ENCODE assay signal across 22 cellular contexts in genomic region chr5:98443916-98444315, GRCh38.
"Had no signal": no experiment of that assay in that cellular context is flagged by ENCODE, and none has a peak within 500 bp of the region (broad histone marks: within the 10 kb centered on the region; RNA-seq: fewer than 3 reads in every experiment).

No MANE protein-coding gene starts in this region.

- H3K4me1 ChIP-seq: esophagus squamous epithelium, gastroesophageal sphincter, left ventricle myocardium inferior, lower lobe of right lung, right atrium auricular region, sigmoid colon, suprapubic skin, thyroid gland, uterus had no signal

- H3K27ac ChIP-seq: esophagus squamous epithelium, gastroesophageal sphincter, left ventricle myocardium inferior, lower lobe of right lung, neutrophil, right atrium auricular region, sigmoid colon, suprapubic skin, thyroid gland, uterus had no signal

- H3K9me3 ChIP-seq: neutrophil, right atrium auricular region, thyroid gland, uterus had no signal

- H3K36me3 ChIP-seq: esophagus squamous epithelium, gastroesophageal sphincter, left ventricle myocardium inferior, lower lobe of right lung, neutrophil, right atrium auricular region, sigmoid colon, suprapubic skin, thyroid gland, uterus had no signal

- H3K27me3 ChIP-seq: esophagus squamous epithelium, gastroesophageal sphincter, neutrophil, right atrium auricular region, sigmoid colon, suprapubic skin, thyroid gland, uterus had no signal

- H3K4me3 ChIP-seq: esophagus squamous epithelium, gastroesophageal sphincter, left ventricle myocardium inferior, lower lobe of right lung, right atrium auricular region, sigmoid colon, suprapubic skin, thyroid gland, uterus had no signal

- ATAC-seq: effector memory CD8-positive, alpha-beta T cell; gastroesophageal sphincter; left cardiac atrium; lower lobe of right lung; stimulated activated naive CD8-positive, alpha-beta T cell treated with anti-CD3 and anti-CD28 coated beads, Interleukin-15, Interleukin-2, amounts not matched to agents 100 U/mL and 50 U/mL, for 24 hours had no signal

- DNase-seq: effector memory CD8-positive, alpha-beta T cell; esophagus squamous epithelium; foreskin fibroblast; immature natural killer cell; left cardiac atrium; left ventricle myocardium inferior; lower lobe of right lung; midbrain; naive B cell; nephron progenitor cell; posterior cingulate gyrus; sigmoid colon; small intestine; stimulated activated CD4-positive, alpha-beta T cell treated with anti-CD3 and anti-CD28 coated beads, Interleukin-12 subunit alpha, Interleukin-12 subunit beta, amount 100 ng/mL, for 4 hours; stimulated activated CD4-positive, alpha-beta T cell treated with anti-CD3 and anti-CD28 coated beads, Interleukin-2, amount 100 ng/mL, for 48 hours; stimulated activated naive CD8-positive, alpha-beta T cell treated with anti-CD3 and anti-CD28 coated beads, Interleukin-15, Interleukin-2, amounts not matched to agents 100 U/mL and 50 U/mL, for 24 hours; thyroid gland; uterus had no signal
